In the genomic region with DNA sequence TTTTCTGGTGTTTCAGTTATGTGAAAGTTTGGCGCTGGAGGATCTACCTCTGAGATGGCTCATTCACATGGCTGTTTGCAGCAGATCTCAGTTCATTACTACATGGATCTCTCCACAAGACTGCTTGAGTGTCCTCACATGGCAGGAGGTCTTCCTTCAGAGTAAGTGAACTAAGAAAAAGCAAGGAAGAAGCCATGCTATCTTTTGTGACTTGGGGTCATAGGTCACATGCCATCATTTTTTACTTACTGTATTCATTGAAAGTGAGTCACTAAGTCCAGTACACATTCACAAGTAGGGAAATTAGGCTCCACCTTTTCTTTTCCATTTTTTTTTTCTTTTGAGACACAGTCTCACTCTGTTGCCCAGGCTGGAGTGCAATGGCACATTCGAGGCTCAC, we compare ENCODE assay signal across 23 cellular contexts. TPM values are rescaled to one million over a fixed set of nuclear protein-coding genes. Genes with fewer than 3 reads are reported as not detected.
DNase-seq lines count a peak whose midpoint lies in the region; ATAC-seq, FAIRE-seq and TF ChIP-seq lines count a peak whose summit lies in the region.
"Had no signal": no experiment of that assay in that cellular context is flagged by ENCODE, and none has a peak within 500 bp of the region (broad histone marks: within the 10 kb centered on the region; RNA-seq: fewer than 3 reads in every experiment).

No MANE protein-coding gene starts in this region.

- no peak overlapping the region for H3K27ac ChIP-seq in K562 (ENCODE audit: extremely low read depth, low read depth, low read length)
- H3K27ac ChIP-seq: BLaER1 treated with 17β-estradiol and CSF1 and Interleukin-3, amounts not matched to agents 10 nM and 100 nM; RWPE1 had no signal

- no peaks in the 10 kb centered on the region for H3K79me2 ChIP-seq in K562 (ENCODE audit: control insufficient read depth, insufficient read depth, low read length)

- DNase-seq in A172 (ENCODE audit: low spot score) (peak; percentile 38), HT-29 (ENCODE audit: low spot score) (peak; percentile 18), K562 (ENCODE audit: extremely low read depth in 1 of 4, low spot score in 3 of 4) (no peak), foreskin fibroblast (peak; percentile 57 to 74), islet precursor cell (no peak), activated gamma-delta T cell (lab: John Stamatoyannopoulos, UW) (no peak)
- DNase-seq in effector CD8-positive, alpha-beta T cell (lab: John Stamatoyannopoulos, UW) = no peak
- DNase-seq: activated CD4-positive, alpha-beta memory T cell treated with anti-CD3 and anti-CD28 coated beads, Interleukin-2, amount 10 ng/mL, durations not matched to agents 7 days and 5 days; activated naive CD4-positive, alpha-beta T cell treated with anti-CD3 and anti-CD28 coated beads for 36 hours; hippocampal formation; NCI-H1105; NCI-H510A treated with DMSO at 0.1 percent for 48 hours; occipital lobe; stimulated activated CD4-positive, alpha-beta T cell treated with anti-CD3 and anti-CD28 coated beads, Interleukin-12 subunit alpha, Interleukin-12 subunit beta, amount 100 ng/mL, for 4 hours had no signal

- TF ChIP-seq POLR2A in K562 (conservative IDR thresholded peaks at IDR 0.05) = no peak

- H3K9me1 ChIP-seq in K562 (ENCODE audit: control insufficient read depth, insufficient read depth, low read length) = no peaks in the 10 kb centered on the region

- no peak for ATAC-seq in K562
- ATAC-seq in GM19328 (IDR thresholded peaks at IDR 0.05; ENCODE audit: unreplicated experiment) = no peak
- ATAC-seq: GM12878, SK-N-SH treated with all-trans-retinoic acid at 6 μM for 48 hours, WTC11 had no signal

- WGBS in K562 (ENCODE audit: insufficient coverage, low coverage, missing lambda C conversion rate) = 47% methylated on average over 2 of the region's 2 CpGs

- BruUV-seq in K562 (replicated peaks; lab: Mats Ljungman, UMichigan) = no TSS peak

- intact Hi-C loops in K562 (cut with micrococcal nuclease) = no loop called here

- H4K20me1 ChIP-seq in K562 (replicated peaks; ENCODE audit: control insufficient read depth, insufficient read depth, low read length) = no peaks in the 10 kb centered on the region
- H4K20me1 ChIP-seq: BLaER1 treated with 17β-estradiol and CSF1 and Interleukin-3, amounts not matched to agents 10 nM and 100 nM had no signal

- no peaks in the 10 kb centered on the region for H3K9me3 ChIP-seq in K562 (replicated peaks; ENCODE audit: control insufficient read depth, insufficient read depth, low read depth, low read length)

- no peak overlapping the region for H2AFZ ChIP-seq in K562 (ENCODE audit: low read depth, low read length)

- POLR2A ChIA-PET in K562 (lab: Yijun Ruan, JAX) = no interaction called here

- no peaks in the 10 kb centered on the region for H3K27me3 ChIP-seq in K562 (ENCODE audit: control insufficient read depth in 2 of 2, insufficient read depth in 2 of 2, low read length in 2 of 2)
- H3K27me3 ChIP-seq: BLaER1 treated with 17β-estradiol and CSF1 and Interleukin-3, amounts not matched to agents 10 nM and 100 nM had no signal

- no peak overlapping the region for H3K9ac ChIP-seq in K562 (ENCODE audit: insufficient read depth in 1 of 2, low read depth in 2 of 2, low read length in 2 of 2)
- H3K9ac ChIP-seq: BLaER1 treated with 17β-estradiol and CSF1 and Interleukin-3, amounts not matched to agents 10 nM and 100 nM had no signal

- CTCF ChIA-PET in K562 (lab: Yijun Ruan, JAX; ENCODE audit: low intra/inter-chr PET ratio) = no interaction called here

- no peak for TF ChIP-seq RAD21 in K562 (CRISPR knock-in tag; conservative IDR thresholded peaks at IDR 0.05 in 1 of 2, IDR thresholded peaks at IDR 0.05 in 1 of 2)

- no peak overlapping the region for H3K4me3 ChIP-seq in K562
- H3K4me3 ChIP-seq in foreskin fibroblast (ENCODE audit: low read depth in 1 of 2, low read length in 2 of 2) = no peak overlapping the region
- H3K4me3 ChIP-seq: BLaER1 treated with 17β-estradiol and CSF1 and Interleukin-3, amounts not matched to agents 10 nM and 100 nM; GM12878 had no signal

- H3K4me2 ChIP-seq in K562 (ENCODE audit: insufficient read depth, low read length) = no peak overlapping the region
- H3K4me2 ChIP-seq: BLaER1 treated with 17β-estradiol and CSF1 and Interleukin-3, amounts not matched to agents 10 nM and 100 nM had no signal

- H3K4me1 ChIP-seq in K562 (replicated peaks in 1 of 2; ENCODE audit: control insufficient read depth in 2 of 2, insufficient read depth in 2 of 2, low read length in 2 of 2) = no peaks in the 10 kb centered on the region
- H3K4me1 ChIP-seq: BLaER1 treated with 17β-estradiol and CSF1 and Interleukin-3, amounts not matched to agents 10 nM and 100 nM had no signal

- TF ChIP-seq CTCF in K562 (IDR thresholded peaks at IDR 0.05 in 2 of 3, conservative IDR thresholded peaks at IDR 0.05 in 1 of 3; ENCODE audit: insufficient read depth in 2 of 3, low read depth in 1 of 3, low read length in 3 of 3) = no peak
- no peak for TF ChIP-seq CTCF in foreskin fibroblast (IDR thresholded peaks at IDR 0.05; ENCODE audit: low read depth, low read length)

- in situ Hi-C loops in K562 (cut with MboI) = no loop called here

- peak; percentile 23 for FAIRE-seq in K562 (lab: Jason Lieb, UNC)
- FAIRE-seq: A204.1, GM12878, HTR-8/SVneo, keratinocyte had no signal

- no peak for TF ChIP-seq EP300 in K562 (IDR thresholded peaks at IDR 0.05; ENCODE audit: low read length)

- no peaks in the 10 kb centered on the region for H3K36me3 ChIP-seq in K562 (ENCODE audit: control insufficient read depth, insufficient read depth, low read length)
- H3K36me3 ChIP-seq: BLaER1 treated with 17β-estradiol and CSF1 and Interleukin-3, amounts not matched to agents 10 nM and 100 nM had no signal

RNA-seq across cellular contexts. Expression of a gene that starts 8.6 kb away (rescaled TPM):
- total RNA-seq in A172 (2014; rRNA removed; shearing (Covaris generic)) = 68.4 and 70.6 TPM in 2 replicates
- 33.4 and 36.5 TPM in 2 replicates for total RNA-seq in HT-29 (2014; rRNA removed; shearing (Covaris generic))
- 12.4 and 12.8 TPM in 2 replicates for total RNA-seq in K562 (2011; cell fraction: chromatin; rRNA removed; ENCODE audit: low replicate concordance)
- total RNA-seq in K562 (2011; cell fraction: nucleolus; rRNA removed) = 12.2 and 14.0 TPM in 2 replicates
- 21.9 and 23.2 TPM in 2 replicates for total RNA-seq in K562 (2011; cell fraction: nucleoplasm; rRNA removed)
- total RNA-seq in K562 (2014; rRNA removed) (46.4 and 90.0 TPM in 2 replicates), K562 (2014; rRNA removed; fragmentation: Illumina TruSeq; extraction: Trizol) (40.7 and 45.5 TPM in 2 replicates), K562 (2015; rRNA removed; fragmentation: Illumina TruSeq; extraction: Trizol) (41.8 and 43.1 TPM in 2 replicates), K562 (2021) (40.0 and 42.1 TPM in 2 replicates)
- polyA plus RNA-seq in K562 (2011; rRNA removed) (29.6 and 44.3 TPM in 2 replicates), K562 (2014; fragmentation: Illumina TruSeq; extraction: Trizol) (39.2 and 42.2 TPM in 2 replicates), K562 (2014; fragmentation: Nextera tagmentation; extraction: Ambion mirVana) (10 to 100 TPM; 19.9 to 30.7 TPM), K562 (2014; rRNA removed) (46.9 and 55.4 TPM in 2 replicates)
- polyA plus RNA-seq in K562 (2011; cell fraction: cytosol; rRNA removed) = 22.1 and 37.0 TPM in 2 replicates
- polyA plus RNA-seq in K562 (2011; cell fraction: nucleus; rRNA removed) = 10.8 and 15.7 TPM in 2 replicates
- polyA plus RNA-seq in K562 (2012) = 33.3 and 57.5 TPM in 2 replicates
- 15.6 and 16.0 TPM in 2 replicates for polyA minus RNA-seq in K562 (2011; rRNA and poly(A)+ RNA removed)
- polyA minus RNA-seq in K562 (2011; cell fraction: cytosol; rRNA and poly(A)+ RNA removed) = 12.5 and 12.6 TPM in 2 replicates
- polyA minus RNA-seq in K562 (2011; cell fraction: nucleus; rRNA and poly(A)+ RNA removed) = 5.3 and 10.7 TPM in 2 replicates

RNA-seq across cellular contexts. Expression of a gene that starts 49.0 kb away (rescaled TPM):
- 36.6 and 44.0 TPM in 2 replicates for total RNA-seq in A172 (2014; rRNA removed; shearing (Covaris generic))
- total RNA-seq in HT-29 (2014; rRNA removed; shearing (Covaris generic)) = 11.5 and 42.0 TPM in 2 replicates
- total RNA-seq in K562 (2011; cell fraction: chromatin; rRNA removed; ENCODE audit: low replicate concordance) = 39.2 and 116 TPM in 2 replicates
- 17.2 and 18.7 TPM in 2 replicates for total RNA-seq in K562 (2011; cell fraction: nucleolus; rRNA removed)
- total RNA-seq in K562 (2011; cell fraction: nucleoplasm; rRNA removed) = 47.7 and 64.6 TPM in 2 replicates
- total RNA-seq in K562 (2014; rRNA removed) (8.4 and 13.1 TPM in 2 replicates), K562 (2014; rRNA removed; fragmentation: Illumina TruSeq; extraction: Trizol) (61.8 and 72.4 TPM in 2 replicates), K562 (2015; rRNA removed; fragmentation: Illumina TruSeq; extraction: Trizol) (37.8 and 40.0 TPM in 2 replicates), K562 (2021) (73.1 and 75.5 TPM in 2 replicates)
- polyA plus RNA-seq in K562 (2011; rRNA removed) (64.1 and 83.2 TPM in 2 replicates), K562 (2014; fragmentation: Illumina TruSeq; extraction: Trizol) (71.6 and 88.9 TPM in 2 replicates), K562 (2014; fragmentation: Nextera tagmentation; extraction: Ambion mirVana) (100 to 1,000 TPM; 165 to 198 TPM), K562 (2014; rRNA removed) (38.0 and 54.7 TPM in 2 replicates)
- 13.4 and 26.8 TPM in 2 replicates for polyA plus RNA-seq in K562 (2011; cell fraction: cytosol; rRNA removed)
- 16.4 and 23.7 TPM in 2 replicates for polyA plus RNA-seq in K562 (2011; cell fraction: nucleus; rRNA removed)
- polyA plus RNA-seq in K562 (2012) = 77.7 and 90.1 TPM in 2 replicates
- polyA minus RNA-seq in K562 (2011; rRNA and poly(A)+ RNA removed) = 23.5 and 30.8 TPM in 2 replicates
- 32.7 and 42.6 TPM in 2 replicates for polyA minus RNA-seq in K562 (2011; cell fraction: cytosol; rRNA and poly(A)+ RNA removed)
- polyA minus RNA-seq in K562 (2011; cell fraction: nucleus; rRNA and poly(A)+ RNA removed) = 12.8 and 16.6 TPM in 2 replicates

RNA-seq across cellular contexts. Expression of a gene that starts 53.4 kb away (rescaled TPM):
- total RNA-seq in A172 (2014; rRNA removed; shearing (Covaris generic)) = 2.5 and 5.2 TPM in 2 replicates
- not detected in 2 replicates for total RNA-seq in HT-29 (2014; rRNA removed; shearing (Covaris generic))
- 0.19 TPM in 1 of 2 replicates, not detected in the other for total RNA-seq in K562 (2011; cell fraction: chromatin; rRNA removed; ENCODE audit: low replicate concordance)
- total RNA-seq in K562 (2011; cell fraction: nucleolus; rRNA removed) = not detected in 2 replicates
- total RNA-seq in K562 (2011; cell fraction: nucleoplasm; rRNA removed) = 0.66 and 0.92 TPM in 2 replicates
- total RNA-seq in K562 (2014; rRNA removed) (0.23 and 0.65 TPM in 2 replicates), K562 (2014; rRNA removed; fragmentation: Illumina TruSeq; extraction: Trizol) (1.5 and 1.8 TPM in 2 replicates), K562 (2015; rRNA removed; fragmentation: Illumina TruSeq; extraction: Trizol) (0.51 and 1.1 TPM in 2 replicates), K562 (2021) (1.1 and 1.8 TPM in 2 replicates)
- polyA plus RNA-seq in K562 (2011; rRNA removed) (3.1 and 5.0 TPM in 2 replicates), K562 (2014; fragmentation: Illumina TruSeq; extraction: Trizol) (1.5 and 2.4 TPM in 2 replicates), K562 (2014; fragmentation: Nextera tagmentation; extraction: Ambion mirVana) (1 to 10 TPM; 3.3 to 3.9 TPM), K562 (2014; rRNA removed) (1.2 and 1.7 TPM in 2 replicates)
- polyA plus RNA-seq in K562 (2011; cell fraction: cytosol; rRNA removed) = 0.57 and 1.8 TPM in 2 replicates
- polyA plus RNA-seq in K562 (2011; cell fraction: nucleus; rRNA removed) = 2.6 and 4.1 TPM in 2 replicates
- 1.5 and 1.7 TPM in 2 replicates for polyA plus RNA-seq in K562 (2012)
- 0.49 and 0.96 TPM in 2 replicates for polyA minus RNA-seq in K562 (2011; rRNA and poly(A)+ RNA removed)
- polyA minus RNA-seq in K562 (2011; cell fraction: cytosol; rRNA and poly(A)+ RNA removed) = not detected in 2 replicates
- polyA minus RNA-seq in K562 (2011; cell fraction: nucleus; rRNA and poly(A)+ RNA removed) = 0.33 TPM in 1 of 2 replicates, not detected in the other

Comparison
In these comparisons a context has a peak if more than half of its experiments do, and no peak if none do; other contexts are left out.
1. DNase-seq: peak in A172 (single experiment), HT-29 (single experiment) and foreskin fibroblast (2 of 2); none in K562 (0 of 4), effector CD8-positive, alpha-beta T cell (single experiment), islet precursor cell (single experiment) and activated gamma-delta T cell (single experiment).